In the genomic region with DNA sequence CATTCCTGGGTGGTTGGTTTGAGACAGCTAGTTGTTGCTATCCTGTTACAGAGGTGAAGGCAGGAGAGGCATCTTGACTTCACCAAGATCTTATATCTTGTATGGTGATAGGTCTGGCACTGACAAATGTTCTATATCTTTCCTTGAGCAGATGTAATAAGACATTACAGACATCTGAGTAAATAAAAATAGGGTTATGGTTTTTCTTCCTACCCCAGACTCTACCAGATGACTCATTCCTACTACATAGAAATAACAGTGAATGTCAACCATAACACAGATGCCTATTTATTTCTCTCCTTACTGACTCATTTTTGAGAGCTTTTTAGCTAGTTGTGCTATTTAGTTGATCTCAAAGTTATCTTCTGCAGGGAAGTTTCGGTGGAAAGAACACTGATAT, we compare ENCODE assay signal across 10 cellular contexts. TPM values are rescaled to one million over a fixed set of nuclear protein-coding genes. Genes with fewer than 3 reads are reported as not detected.
A peak's percentile ranks its signal among the peaks of the same experiment; 100 is the strongest.
DNase-seq lines count a peak whose midpoint lies in the region; ATAC-seq and TF ChIP-seq lines count a peak whose summit lies in the region.
"Had no signal": no experiment of that assay in that cellular context is flagged by ENCODE, and none has a peak within 500 bp of the region (broad histone marks: within the 10 kb centered on the region; RNA-seq: fewer than 3 reads in every experiment).

No MANE protein-coding gene starts in this region.

- POLR2A ChIA-PET in OCI-LY7 (lab: Charles Lee) (interaction anchor here (0.7 kb wide), 1 partner anchor 17 kb away, joined by 5 read pairs; no protein-coding TSS in a partner anchor), WTC11 (lab: Charles Lee) (no interaction called here)

- H3K4me2 ChIP-seq in OCI-LY7 (ENCODE audit: low read length) = no peak overlapping the region
- H3K4me2 ChIP-seq: GM23338 had no signal

- no peak overlapping the region for H3K27ac ChIP-seq in OCI-LY7 (ENCODE audit: low read depth, low read length, poor library complexity, severe bottlenecking)

- H3K27me3 Mint-ChIP-seq in chondrocyte (ENCODE audit: low read depth) (no peaks in the 10 kb centered on the region), WTC11 (ENCODE audit: low read depth) (no peaks in the 10 kb centered on the region; the same call in 1 of the 2 replicates)
- H3K27me3 Mint-ChIP-seq: brain had no signal

- H3K36me3 Mint-ChIP-seq in chondrocyte (ENCODE audit: low read depth) (peaks cover 19% of the 10 kb centered on the region), WTC11 (peaks cover 50% of the 10 kb centered on the region)

- no peaks in the 10 kb centered on the region for H4K20me1 ChIP-seq in OCI-LY7 (ENCODE audit: insufficient read depth, low read length)

- peaks cover 20% of the 10 kb centered on the region for H3K4me1 Mint-ChIP-seq in chondrocyte (ENCODE audit: low read depth)
- no peaks in the 10 kb centered on the region for H3K4me1 Mint-ChIP-seq in WTC11
- H3K4me1 Mint-ChIP-seq: brain, GM23338 had no signal

- H3K4me3 Mint-ChIP-seq in chondrocyte (ENCODE audit: unreplicated experiment) = no peak overlapping the region
- H3K4me3 Mint-ChIP-seq in WTC11 = no peak overlapping the region
- H3K4me3 Mint-ChIP-seq: brain, GM23338 had no signal

- H3K36me3 ChIP-seq in OCI-LY7 (ENCODE audit: insufficient read depth, low read length) = no peaks in the 10 kb centered on the region

- no peak overlapping the region for H3K4me3 ChIP-seq in OCI-LY7 (ENCODE audit: low read depth, low read length, poor library complexity, severe bottlenecking)
- H3K4me3 ChIP-seq: GM23338 had no signal

- H3K9me2 ChIP-seq in OCI-LY7 (ENCODE audit: insufficient read depth, low read length) = no peaks in the 10 kb centered on the region

- H3K27ac Mint-ChIP-seq in chondrocyte (ENCODE audit: unreplicated experiment) = peak overlapping the region; percentile 62
- H3K27ac Mint-ChIP-seq in WTC11 = no peak overlapping the region
- H3K27ac Mint-ChIP-seq: brain, GM23338 had no signal

- no peaks in the 10 kb centered on the region for H3K9me3 ChIP-seq in OCI-LY7 (ENCODE audit: low read length)

- H3K9me3 Mint-ChIP-seq in chondrocyte (ENCODE audit: low read depth) (peaks cover 5% of the 10 kb centered on the region), WTC11 (peaks cover 17% of the 10 kb centered on the region)

- no peaks in the 10 kb centered on the region for H3K4me1 ChIP-seq in OCI-LY7 (ENCODE audit: insufficient read depth, low read length, poor library complexity, severe bottlenecking)

- DNase-seq in DMS53 (lab: John Stamatoyannopoulos, UW) (peak; percentile 20), chondrocyte (ENCODE audit: low spot score) (no peak), NCI-H1048 (lab: John Stamatoyannopoulos, UW) (no peak), NCI-H524 treated with DMSO at 0.1 percent for 48 hours (lab: John Stamatoyannopoulos, UW) (no peak), OCI-LY7 (ENCODE audit: low spot score) (no peak), WTC11 (ENCODE audit: low spot score) (no peak)

- no peaks in the 10 kb centered on the region for H3K79me2 ChIP-seq in OCI-LY7 (ENCODE audit: insufficient read depth, low read depth, low read length)

- no TSS peak for BruUV-seq in OCI-LY7 (replicated peaks; lab: Mats Ljungman, UMichigan)

- H2AFZ ChIP-seq in OCI-LY7 (ENCODE audit: low read length) = no peak overlapping the region
- H2AFZ ChIP-seq: GM23338 had no signal

- ATAC-seq in GM21360 (IDR thresholded peaks at IDR 0.05; ENCODE audit: unreplicated experiment) = peak; percentile 54
- ATAC-seq in HG03378 (IDR thresholded peaks at IDR 0.05; ENCODE audit: unreplicated experiment) = peak; percentile 61
- no peak for ATAC-seq in WTC11
- ATAC-seq: GM23338 had no signal

- CTCF ChIA-PET in OCI-LY7 (lab: Charles Lee; ENCODE audit: unreplicated experiment) (no interaction called here), WTC11 (lab: Charles Lee) (interaction anchor here (0.7 kb wide), 1 partner anchor 15 kb away, joined by 3 read pairs; no protein-coding TSS in a partner anchor)

- TF ChIP-seq CTCF in chondrocyte (IDR thresholded peaks at IDR 0.05) (no peak), OCI-LY7 (conservative IDR thresholded peaks at IDR 0.05; ENCODE audit: low read length) (no peak), WTC11 (IDR thresholded peaks at IDR 0.05) (no peak)

- intact Hi-C loops in OCI-LY7 (cut with micrococcal nuclease; ENCODE audit: unreplicated experiment) = no loop called here

TF ChIP-seq in WTC11, 78 proteins besides CTCF, POLR2A, EP300 and RAD21:
- TF ChIP-seq EMX1 (CRISPR knock-in tag; IDR thresholded peaks at IDR 0.05) = no peak
- TF ChIP-seq, protein P1, sequence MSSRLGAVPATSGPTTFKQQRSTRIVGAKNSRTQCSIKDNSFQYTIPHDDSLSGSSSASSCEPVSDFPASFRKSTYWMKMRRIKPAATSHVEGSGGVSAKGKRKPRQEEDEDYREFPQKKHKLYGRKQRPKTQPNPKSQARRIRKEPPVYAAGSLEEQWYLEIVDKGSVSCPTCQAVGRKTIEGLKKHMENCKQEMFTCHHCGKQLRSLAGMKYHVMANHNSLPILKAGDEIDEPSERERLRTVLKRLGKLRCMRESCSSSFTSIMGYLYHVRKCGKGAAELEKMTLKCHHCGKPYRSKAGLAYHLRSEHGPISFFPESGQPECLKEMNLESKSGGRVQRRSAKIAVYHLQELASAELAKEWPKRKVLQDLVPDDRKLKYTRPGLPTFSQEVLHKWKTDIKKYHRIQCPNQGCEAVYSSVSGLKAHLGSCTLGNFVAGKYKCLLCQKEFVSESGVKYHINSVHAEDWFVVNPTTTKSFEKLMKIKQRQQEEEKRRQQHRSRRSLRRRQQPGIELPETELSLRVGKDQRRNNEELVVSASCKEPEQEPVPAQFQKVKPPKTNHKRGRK (CRISPR knock-in tag; IDR thresholded peaks at IDR 0.05; ENCODE audit: borderline replicate concordance) = no peak
- TF ChIP-seq JAZF1 (CRISPR knock-in tag; IDR thresholded peaks at IDR 0.05) = no peak
- TF ChIP-seq MXD4 (CRISPR knock-in tag; IDR thresholded peaks at IDR 0.05; ENCODE audit: borderline replicate concordance) = no peak
- TF ChIP-seq GRHL2 (CRISPR knock-in tag; IDR thresholded peaks at IDR 0.05; ENCODE audit: insufficient replicate concordance, severe bottlenecking) = no peak
- TF ChIP-seq ZNF263 (CRISPR knock-in tag; IDR thresholded peaks at IDR 0.05; ENCODE audit: low read depth) = no peak
- TF ChIP-seq TP53 (CRISPR knock-in tag; IDR thresholded peaks at IDR 0.05) = no peak
- no peak for TF ChIP-seq CBFB (CRISPR knock-in tag; IDR thresholded peaks at IDR 0.05; ENCODE audit: low read depth)
- TF ChIP-seq ZNF416 (CRISPR knock-in tag; IDR thresholded peaks at IDR 0.05) = no peak
- TF ChIP-seq, protein P2, sequence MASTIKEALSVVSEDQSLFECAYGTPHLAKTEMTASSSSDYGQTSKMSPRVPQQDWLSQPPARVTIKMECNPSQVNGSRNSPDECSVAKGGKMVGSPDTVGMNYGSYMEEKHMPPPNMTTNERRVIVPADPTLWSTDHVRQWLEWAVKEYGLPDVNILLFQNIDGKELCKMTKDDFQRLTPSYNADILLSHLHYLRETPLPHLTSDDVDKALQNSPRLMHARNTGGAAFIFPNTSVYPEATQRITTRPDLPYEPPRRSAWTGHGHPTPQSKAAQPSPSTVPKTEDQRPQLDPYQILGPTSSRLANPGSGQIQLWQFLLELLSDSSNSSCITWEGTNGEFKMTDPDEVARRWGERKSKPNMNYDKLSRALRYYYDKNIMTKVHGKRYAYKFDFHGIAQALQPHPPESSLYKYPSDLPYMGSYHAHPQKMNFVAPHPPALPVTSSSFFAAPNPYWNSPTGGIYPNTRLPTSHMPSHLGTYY (CRISPR knock-in tag; IDR thresholded peaks at IDR 0.05) = no peak
- no peak for TF ChIP-seq KAT7 (CRISPR knock-in tag; IDR thresholded peaks at IDR 0.05; ENCODE audit: borderline replicate concordance)
- TF ChIP-seq, protein P3, sequence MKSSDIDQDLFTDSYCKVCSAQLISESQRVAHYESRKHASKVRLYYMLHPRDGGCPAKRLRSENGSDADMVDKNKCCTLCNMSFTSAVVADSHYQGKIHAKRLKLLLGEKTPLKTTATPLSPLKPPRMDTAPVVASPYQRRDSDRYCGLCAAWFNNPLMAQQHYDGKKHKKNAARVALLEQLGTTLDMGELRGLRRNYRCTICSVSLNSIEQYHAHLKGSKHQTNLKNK (CRISPR knock-in tag; IDR thresholded peaks at IDR 0.05) = no peak

RNA-seq across cellular contexts. Expression of a gene that starts 21.9 kb away (rescaled TPM):
- total RNA-seq in chondrocyte = 52.4 to 64.2 TPM (median 52.9 TPM) in 3 replicates
- total RNA-seq in OCI-LY7 (2014; rRNA removed; shearing (Covaris generic)) = 23.5 and 29.3 TPM in 2 replicates
- 33.1 and 38.1 TPM in 2 replicates for total RNA-seq in OCI-LY7 (2022)
- total RNA-seq in WTC11 (2021) = 61.2 to 70.9 TPM (median 65.8 TPM) in 3 replicates

RNA-seq across cellular contexts. Expression of a gene that starts 22.2 kb away (rescaled TPM):
- total RNA-seq in chondrocyte (24.6 to 33.7 TPM (median 28.1 TPM) in 3 replicates), OCI-LY7 (2022) (48.7 and 49.4 TPM in 2 replicates), WTC11 (2021) (39.4 to 44.9 TPM (median 44.7 TPM) in 3 replicates)
- 47.6 and 51.1 TPM in 2 replicates for total RNA-seq in OCI-LY7 (2014; rRNA removed; shearing (Covaris generic))

RNA-seq across cellular contexts. Expression of a gene that starts 39.1 kb away (rescaled TPM):
- 105 to 164 TPM (median 110 TPM) in 3 replicates for total RNA-seq in chondrocyte
- total RNA-seq in OCI-LY7 (2014; rRNA removed; shearing (Covaris generic)) = 2,042 and 2,127 TPM in 2 replicates
- total RNA-seq in OCI-LY7 (2022) = 431 and 447 TPM in 2 replicates
- 320 to 429 TPM (median 409 TPM) in 3 replicates for total RNA-seq in WTC11 (2021)

RNA-seq across cellular contexts. Expression of a gene that starts 43.9 kb away (rescaled TPM):
- total RNA-seq in chondrocyte = not detected in 3 replicates
- total RNA-seq in OCI-LY7 (2014; rRNA removed; shearing (Covaris generic)) = 126 and 133 TPM in 2 replicates
- total RNA-seq in OCI-LY7 (2022) = 140 and 147 TPM in 2 replicates
- total RNA-seq in WTC11 (2021) = 0.66 to 1.1 TPM (median 0.74 TPM) in 3 replicates

RNA-seq across cellular contexts. Expression of a gene that starts 55.3 kb away (rescaled TPM):
- total RNA-seq in chondrocyte (13.3 to 15.4 TPM (median 15.2 TPM) in 3 replicates), OCI-LY7 (2022) (not detected in 2 replicates), WTC11 (2021) (13.9 to 15.2 TPM (median 14.5 TPM) in 3 replicates)
- total RNA-seq in OCI-LY7 (2014; rRNA removed; shearing (Covaris generic)) = not detected in 2 replicates
